Comparison of ENCODE assay signal across 32 cellular contexts in the genomic region with DNA sequence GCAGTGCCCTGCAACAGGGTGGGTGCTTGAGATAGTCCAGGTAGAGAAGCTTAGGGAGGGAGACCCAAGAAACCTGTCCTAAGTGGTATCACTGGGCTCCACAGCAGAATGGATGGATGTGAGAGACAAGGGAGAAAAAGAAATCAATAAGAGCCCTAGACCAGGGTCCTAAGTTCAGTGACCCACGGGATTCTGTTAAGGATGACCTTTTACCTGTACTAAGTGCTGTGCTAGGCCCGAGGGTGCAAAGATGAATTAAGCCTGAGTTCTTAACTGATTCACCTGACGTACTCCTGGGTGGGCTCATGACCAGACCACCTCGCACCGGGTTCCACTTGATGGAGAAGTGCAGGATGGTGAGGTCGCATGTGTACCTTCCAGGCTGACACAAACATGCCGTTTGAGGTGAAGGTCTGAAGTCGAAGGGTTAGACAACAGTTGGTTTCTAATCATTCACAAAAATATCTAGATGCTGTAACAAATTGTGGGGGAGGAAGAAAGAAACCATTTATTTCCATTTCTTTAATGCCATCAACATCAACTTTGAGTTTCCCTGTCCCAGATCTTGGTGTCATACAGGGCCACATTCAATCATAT.
"Had no signal": no experiment of that assay in that cellular context is flagged by ENCODE, and none has a peak within 500 bp of the region (broad histone marks: within the 10 kb centered on the region; RNA-seq: fewer than 3 reads in every experiment).

No MANE protein-coding gene starts in this region.

- FAIRE-seq: urothelium cell line had no signal

- H3K27ac ChIP-seq: ovary, parathyroid adenoma, psoas muscle, skin epidermis, spleen, suprapubic skin, testis, tibial artery, transverse colon, upper lobe of left lung, vagina had no signal

- H3K4me1 Mint-ChIP-seq: naive thymus-derived CD8-positive, alpha-beta T cell; nephron progenitor cell; neural crest cell; stimulated activated naive CD8-positive, alpha-beta T cell treated with anti-CD3 and anti-CD28 coated beads, Interleukin-15, amount 100 ng/mL, for 72 hours had no signal

- DNase-seq: naive B cell; naive thymus-derived CD8-positive, alpha-beta T cell; nephron progenitor cell; occipital lobe; ovary; posterior cingulate gyrus; psoas muscle; right cardiac atrium; spleen; stimulated activated CD4-positive, alpha-beta T cell treated with anti-CD3 and anti-CD28 coated beads, Interleukin-12 subunit alpha, Interleukin-12 subunit beta, amount 100 ng/mL, for 4 hours; stimulated activated CD4-positive, alpha-beta T cell treated with anti-CD3 and anti-CD28 coated beads, Interleukin-1b, Interleukin-23, amount 100 ng/mL, for 48 hours; stimulated activated CD4-positive, alpha-beta T cell treated with anti-CD3 and anti-CD28 coated beads, Interleukin-4, amount 100 ng/mL, for 1 hour; stimulated activated CD4-positive, alpha-beta T cell treated with anti-CD3 and anti-CD28 coated beads, Interleukin-4, amount 100 ng/mL, for 4 hours; stimulated activated CD8-positive, alpha-beta memory T cell treated with anti-CD3 and anti-CD28 coated beads, Interleukin-4, amount 100 ng/mL, for 48 hours; stimulated activated naive CD4-positive, alpha-beta T cell; stimulated activated naive CD8-positive, alpha-beta T cell treated with anti-CD3 and anti-CD28 coated beads, Interleukin-15, amount 100 ng/mL, for 72 hours; stimulated activated naive CD8-positive, alpha-beta T cell treated with anti-CD3 and anti-CD28 coated beads, Interleukin-15, Interleukin-2, amounts not matched to agents 100 U/mL and 50 U/mL, for 24 hours; substantia nigra; testis; tibial artery; transverse colon; upper lobe of left lung had no signal

- H3K4me1 ChIP-seq: parathyroid adenoma, psoas muscle, spleen, suprapubic skin, testis, tibial artery, transverse colon, upper lobe of left lung, vagina had no signal

- H2AFZ ChIP-seq: parathyroid adenoma had no signal

- H3K27ac Mint-ChIP-seq: naive B cell; nephron progenitor cell; progenitor cell of endocrine pancreas; stimulated activated memory B cell treated with anti-CD40 and anti-IgM and Interleukin-4, amounts not matched to agents 10 μg/mL and 1 μg/mL and 100 μg/mL, for 72 hours had no signal

- H3K9me3 ChIP-seq: ovary, psoas muscle, spleen, suprapubic skin, testis, tibial artery, transverse colon, upper lobe of left lung, vagina had no signal

- H3K4me3 ChIP-seq: ovary, psoas muscle, skin epidermis, smooth muscle cell, spleen, suprapubic skin, testis, tibial artery, transverse colon, upper lobe of left lung, vagina had no signal

- H3K79me2 ChIP-seq: parathyroid adenoma had no signal

- H3K27me3 ChIP-seq: ovary, testis, upper lobe of left lung, vagina had no signal

- H3K4me2 ChIP-seq: smooth muscle cell had no signal

- H3K9me3 Mint-ChIP-seq: naive B cell; naive thymus-derived CD8-positive, alpha-beta T cell; nephron progenitor cell; neural crest cell; stimulated activated memory B cell treated with anti-CD40 and anti-IgM and Interleukin-4, amounts not matched to agents 10 μg/mL and 1 μg/mL and 100 μg/mL, for 72 hours; stimulated activated naive CD8-positive, alpha-beta T cell treated with anti-CD3 and anti-CD28 coated beads, Interleukin-15, amount 100 ng/mL, for 72 hours had no signal

- H3K9ac ChIP-seq: parathyroid adenoma had no signal

- H3K4me3 Mint-ChIP-seq: naive B cell; naive thymus-derived CD8-positive, alpha-beta T cell; nephron progenitor cell; neural crest cell; stimulated activated memory B cell treated with anti-CD40 and anti-IgM and Interleukin-4, amounts not matched to agents 10 μg/mL and 1 μg/mL and 100 μg/mL, for 72 hours; stimulated activated naive CD8-positive, alpha-beta T cell treated with anti-CD3 and anti-CD28 coated beads, Interleukin-15, amount 100 ng/mL, for 72 hours had no signal

- ATAC-seq: naive thymus-derived CD8-positive, alpha-beta T cell; psoas muscle; right cardiac atrium; sciatic nerve; stimulated activated memory B cell treated with anti-CD40 and anti-IgM and Interleukin-4, amounts not matched to agents 10 μg/mL and 1 μg/mL and 100 μg/mL, for 72 hours; stimulated activated naive CD8-positive, alpha-beta T cell treated with anti-CD3 and anti-CD28 coated beads, Interleukin-15, amount 100 ng/mL, for 72 hours; stimulated activated naive CD8-positive, alpha-beta T cell treated with anti-CD3 and anti-CD28 coated beads, Interleukin-15, Interleukin-2, amounts not matched to agents 100 U/mL and 50 U/mL, for 24 hours had no signal

- H3K36me3 ChIP-seq: ovary, spleen, suprapubic skin, tibial artery, transverse colon, upper lobe of left lung, vagina had no signal

- H3K36me3 Mint-ChIP-seq: naive B cell; naive thymus-derived CD8-positive, alpha-beta T cell; stimulated activated memory B cell treated with anti-CD40 and anti-IgM and Interleukin-4, amounts not matched to agents 10 μg/mL and 1 μg/mL and 100 μg/mL, for 72 hours had no signal
